ENCODE assay signal across 8 cellular contexts in genomic region chr17:40818733-40819527, GRCh38. TPM values are rescaled to one million over a fixed set of nuclear protein-coding genes. Genes with fewer than 3 reads are reported as not detected.
A peak's percentile ranks its signal among the peaks of the same experiment; 100 is the strongest.
DNase-seq lines count a peak whose midpoint lies in the region; ATAC-seq and TF ChIP-seq lines count a peak whose summit lies in the region.

No MANE protein-coding gene starts in this region.

- H3K9me3 ChIP-seq in SJSA1 (replicated peaks), result no peaks in the 10 kb centered on the region
- no peaks in the 10 kb centered on the region for H3K9me3 ChIP-seq in gastroesophageal sphincter

- TF ChIP-seq POLR2A in gastroesophageal sphincter (IDR thresholded peaks at IDR 0.05), result peak; percentile 62 to 70

- H3K4me1 ChIP-seq in SJSA1 (replicated peaks), result peaks cover 38% of the 10 kb centered on the region
- H3K4me1 ChIP-seq in gastroesophageal sphincter, result peaks cover 0 to 24% (median 4%) of the 10 kb centered on the region in 3 donors

- H3K36me3 ChIP-seq in SJSA1 (peaks cover 18% of the 10 kb centered on the region), gastroesophageal sphincter (peaks cover 0 to 20% of the 10 kb centered on the region in 2 donors)

- H3K4me3 ChIP-seq in SJSA1 (peak overlapping the region; percentile 78), gastroesophageal sphincter (peak overlapping the region; percentile 80 to 91)

- TF ChIP-seq CTCF in gastroesophageal sphincter (IDR thresholded peaks at IDR 0.05), result peak in 1 of 4 experiments; percentile 9

- ATAC-seq in gastroesophageal sphincter, result peak; percentile 97

- H3K27me3 ChIP-seq in SJSA1 (replicated peaks), result no peaks in the 10 kb centered on the region
- H3K27me3 ChIP-seq in gastroesophageal sphincter, result no peaks in the 10 kb centered on the region

- WGBS in gastroesophageal sphincter (ENCODE audit: low coverage in 1 of 2), 2 donors, result 3 to 5% methylated on average over 7 to 14 of the region's 73 CpGs

- TF ChIP-seq EP300 in gastroesophageal sphincter (IDR thresholded peaks at IDR 0.05), result no peak

- peak; percentile 54 for DNase-seq in DMS53 treated with DMSO at 0.1 percent for 48 hours (lab: John Stamatoyannopoulos, UW; ENCODE audit: unreplicated experiment)
- DNase-seq in GOT3 (lab: John Stamatoyannopoulos, UW), result peak; percentile 75
- peak; percentile 74 for DNase-seq in M059J (ENCODE audit: low read depth)
- DNase-seq in SJSA1 (ENCODE audit: low read depth in 1 of 2, low spot score in 2 of 2), result peak; percentile 76 to 82
- DNase-seq in activated naive CD4-positive, alpha-beta T cell treated with Interleukin-2 at 50 U/mL for 16 hours, result peak; percentile 88
- peak in 53 of 56 donors; percentile 30 to 86 (median 65) for DNase-seq in nucleus accumbens (lab: John Stamatoyannopoulos, UW)
- DNase-seq in superior temporal gyrus (ENCODE audit: extremely low spot score), result peak; percentile 78

- peak overlapping the region; percentile 85 for H3K27ac ChIP-seq in SJSA1
- H3K27ac ChIP-seq in gastroesophageal sphincter, result peak overlapping the region; percentile 87 to 92 (median 90)

RNA-seq across cellular contexts. Expression of gene KRT10, which starts 3.5 kb away (rescaled TPM):
- total RNA-seq in M059J (2014; rRNA removed; shearing (Covaris generic)), result 42.0 and 66.9 TPM in 2 replicates
- total RNA-seq in SJSA1 (2014; rRNA removed; shearing (Covaris generic)), result 29.7 and 73.0 TPM in 2 replicates
- 10 to 100 TPM in 3 of 4 donors, 1 to 10 TPM in 1; 5.1 to 14.3 (median 10.6) TPM for total RNA-seq in gastroesophageal sphincter

RNA-seq across cellular contexts. Expression of gene KRT28, which starts 19.2 kb away (rescaled TPM):
- total RNA-seq in M059J (2014; rRNA removed; shearing (Covaris generic)), result not detected in 2 replicates
- not detected in 2 replicates for total RNA-seq in SJSA1 (2014; rRNA removed; shearing (Covaris generic))
- not detected for total RNA-seq in gastroesophageal sphincter

RNA-seq across cellular contexts. Expression of gene KRT27, which starts 36.6 kb away (rescaled TPM):
- not detected in 2 replicates for total RNA-seq in M059J (2014; rRNA removed; shearing (Covaris generic))
- total RNA-seq in SJSA1 (2014; rRNA removed; shearing (Covaris generic)), result not detected in 2 replicates
- total RNA-seq in gastroesophageal sphincter, result not detected

RNA-seq across cellular contexts. Expression of gene KRT26, which starts 46.9 kb away (rescaled TPM):
- total RNA-seq in M059J (2014; rRNA removed; shearing (Covaris generic)), result not detected in 2 replicates
- total RNA-seq in SJSA1 (2014; rRNA removed; shearing (Covaris generic)), result not detected in 2 replicates
- not detected for total RNA-seq in gastroesophageal sphincter

RNA-seq across cellular contexts. Expression of gene KRT12, which starts 48.1 kb away (rescaled TPM):
- not detected in 2 replicates for total RNA-seq in M059J (2014; rRNA removed; shearing (Covaris generic))
- not detected in 2 replicates for total RNA-seq in SJSA1 (2014; rRNA removed; shearing (Covaris generic))
- total RNA-seq in gastroesophageal sphincter, result not detected

Comparison
In these comparisons a context has a peak if more than half of its experiments do, and no peak if none do; other contexts are left out.
1. Peak in every context shown above with its lines: DNase-seq, ATAC-seq, H3K4me3 ChIP-seq and H3K27ac ChIP-seq.